22 cellular contexts compared by ENCODE assay signal in the genomic region with DNA sequence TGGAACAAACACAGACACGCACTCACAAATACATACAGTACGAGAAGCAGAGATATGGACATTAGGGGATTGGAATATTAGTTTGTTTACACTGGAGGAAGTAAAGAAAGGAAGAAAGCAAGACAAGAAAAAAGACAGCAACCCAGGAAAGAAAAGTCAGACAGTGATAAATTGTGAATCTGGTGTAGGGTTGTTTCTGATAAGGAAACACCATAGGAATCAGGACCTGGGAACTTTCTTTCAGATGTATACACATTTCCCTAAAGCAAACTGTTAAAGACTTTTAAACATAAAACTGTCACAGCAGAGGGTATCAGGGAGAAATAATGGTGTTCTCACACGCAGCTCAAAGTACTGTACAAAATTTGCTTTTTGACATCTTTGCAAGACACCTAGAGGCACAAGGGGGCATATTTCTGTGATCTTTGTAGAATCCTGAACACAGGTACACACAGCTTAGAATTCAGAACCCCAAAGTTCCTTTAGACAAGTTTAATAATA.
"Had no signal": no experiment of that assay in that cellular context is flagged by ENCODE, and none has a peak within 500 bp of the region (broad histone marks: within the 10 kb centered on the region; RNA-seq: fewer than 3 reads in every experiment).

No MANE protein-coding gene starts in this region.

- H3K27ac ChIP-seq: colonic mucosa, left lung, parathyroid adenoma, right lobe of liver, stomach had no signal

- H3K27me3 Mint-ChIP-seq: activated CD4-positive, alpha-beta T cell treated with anti-CD3 and anti-CD28 coated beads, Interleukin-2, amount 10 ng/mL, durations not matched to agents 7 days and 5 days; activated naive CD8-positive, alpha-beta T cell treated with anti-CD3 and anti-CD28 coated beads, Interleukin-2, amount 10 ng/mL, durations not matched to agents 7 days and 5 days; activated T-cell treated with anti-CD3 and anti-CD28 coated beads, Interleukin-2, amount 50 U/mL, for 24 hours; brain had no signal

- H3K36me3 Mint-ChIP-seq: activated naive CD8-positive, alpha-beta T cell treated with anti-CD3 and anti-CD28 coated beads, Interleukin-2, amount 10 ng/mL, durations not matched to agents 7 days and 5 days; brain; memory B cell; natural killer cell; stimulated activated effector memory CD8-positive, alpha-beta T cell treated with anti-CD3 and anti-CD28 coated beads, Interleukin-12 subunit alpha, Interleukin-12 subunit beta, amount 100 ng/mL, for 72 hours had no signal

- H3K27ac Mint-ChIP-seq: activated CD4-positive, alpha-beta T cell treated with anti-CD3 and anti-CD28 coated beads, Interleukin-2, amount 10 ng/mL, durations not matched to agents 7 days and 5 days; activated CD8-positive, alpha-beta T cell treated with anti-CD3 and anti-CD28 coated beads, Interleukin-2, amount 10 ng/mL, durations not matched to agents 7 days and 5 days; activated naive CD8-positive, alpha-beta T cell treated with anti-CD3 and anti-CD28 coated beads, Interleukin-2, amount 10 ng/mL, durations not matched to agents 7 days and 5 days; activated T-cell treated with anti-CD3 and anti-CD28 coated beads, Interleukin-2, amount 50 U/mL, for 24 hours; activated T-helper 2 cell treated with anti-CD3 and anti-CD28 coated beads, Interferon-gamma antibody, Interleukin-2, Interleukin-4, amounts not matched to agents 10 μg/mL and 5 μg/mL and 100 μg/mL, durations not matched to agents 14 hours and 24 hours and 36 hours; brain; memory B cell; natural killer cell; stimulated activated effector memory CD8-positive, alpha-beta T cell treated with anti-CD3 and anti-CD28 coated beads, Interleukin-12 subunit alpha, Interleukin-12 subunit beta, amount 100 ng/mL, for 72 hours; T-helper 1 cell treated with Interleukin-12 subunit alpha and Interleukin-12 subunit beta and Interleukin-4 antibody, amounts not matched to agents 30 μg/mL and 1 μg/mL, for 36 hours had no signal

- H3K4me1 Mint-ChIP-seq: activated CD4-positive, alpha-beta T cell treated with anti-CD3 and anti-CD28 coated beads, Interleukin-2, amount 10 ng/mL, durations not matched to agents 7 days and 5 days; activated naive CD8-positive, alpha-beta T cell treated with anti-CD3 and anti-CD28 coated beads, Interleukin-2, amount 10 ng/mL, durations not matched to agents 7 days and 5 days; brain; memory B cell; natural killer cell; stimulated activated effector memory CD8-positive, alpha-beta T cell treated with anti-CD3 and anti-CD28 coated beads, Interleukin-12 subunit alpha, Interleukin-12 subunit beta, amount 100 ng/mL, for 72 hours had no signal

- DNase-seq: activated CD4-positive, alpha-beta T cell treated with anti-CD3 and anti-CD28 coated beads, Interleukin-2, amount 10 ng/mL, durations not matched to agents 7 days and 5 days; activated CD8-positive, alpha-beta T cell treated with anti-CD3 and anti-CD28 coated beads, Interleukin-2, amount 10 ng/mL, durations not matched to agents 7 days and 5 days; activated naive CD4-positive, alpha-beta T cell treated with Interleukin-2 at 50 U/mL for 16 hours; activated naive CD8-positive, alpha-beta T cell treated with anti-CD3 and anti-CD28 coated beads, Interleukin-2, amount 10 ng/mL, durations not matched to agents 7 days and 5 days; activated T-cell treated with anti-CD3 and anti-CD28 coated beads, Interleukin-2, amount 50 U/mL, for 24 hours; central memory CD4-positive, alpha-beta T cell; colonic mucosa; foreskin melanocyte; glutamatergic neuron; left lung; natural killer cell; right lobe of liver; stimulated activated CD4-positive, alpha-beta T cell treated with anti-CD3 and anti-CD28 coated beads, Interleukin-4, amount 100 ng/mL, for 24 hours; stomach; trophoblast cell had no signal

- H3K79me2 ChIP-seq: parathyroid adenoma had no signal

- H3K9me3 Mint-ChIP-seq: activated CD4-positive, alpha-beta T cell treated with anti-CD3 and anti-CD28 coated beads, Interleukin-2, amount 10 ng/mL, durations not matched to agents 7 days and 5 days; activated naive CD8-positive, alpha-beta T cell treated with anti-CD3 and anti-CD28 coated beads, Interleukin-2, amount 10 ng/mL, durations not matched to agents 7 days and 5 days; activated T-cell treated with anti-CD3 and anti-CD28 coated beads, Interleukin-2, amount 50 U/mL, for 24 hours; activated T-helper 2 cell treated with anti-CD3 and anti-CD28 coated beads, Interferon-gamma antibody, Interleukin-2, Interleukin-4, amounts not matched to agents 10 μg/mL and 5 μg/mL and 100 μg/mL, durations not matched to agents 14 hours and 24 hours and 36 hours; brain; memory B cell; T-helper 1 cell treated with Interleukin-12 subunit alpha and Interleukin-12 subunit beta and Interleukin-4 antibody, amounts not matched to agents 30 μg/mL and 1 μg/mL, for 36 hours had no signal

- H3K4me3 Mint-ChIP-seq: activated CD4-positive, alpha-beta T cell treated with anti-CD3 and anti-CD28 coated beads, Interleukin-2, amount 10 ng/mL, durations not matched to agents 7 days and 5 days; activated CD8-positive, alpha-beta T cell treated with anti-CD3 and anti-CD28 coated beads, Interleukin-2, amount 10 ng/mL, durations not matched to agents 7 days and 5 days; activated naive CD8-positive, alpha-beta T cell treated with anti-CD3 and anti-CD28 coated beads, Interleukin-2, amount 10 ng/mL, durations not matched to agents 7 days and 5 days; activated T-cell treated with anti-CD3 and anti-CD28 coated beads, Interleukin-2, amount 50 U/mL, for 24 hours; brain; memory B cell; natural killer cell; stimulated activated effector memory CD8-positive, alpha-beta T cell treated with anti-CD3 and anti-CD28 coated beads, Interleukin-12 subunit alpha, Interleukin-12 subunit beta, amount 100 ng/mL, for 72 hours; T-helper 1 cell treated with Interleukin-12 subunit alpha and Interleukin-12 subunit beta and Interleukin-4 antibody, amounts not matched to agents 30 μg/mL and 1 μg/mL, for 36 hours had no signal

- H3K27me3 ChIP-seq: colonic mucosa, right lobe of liver, stomach had no signal

- H3K4me3 ChIP-seq: colonic mucosa, right lobe of liver had no signal

- H3K36me3 ChIP-seq: colonic mucosa, left lung, right lobe of liver, stomach had no signal

- ATAC-seq: activated CD4-positive, CD25-positive, alpha-beta regulatory T cell treated with anti-CD3 and anti-CD28 coated beads, Interleukin-2, amount 50 U/mL, for 24 hours; activated CD8-positive, alpha-beta T cell treated with anti-CD3 and anti-CD28 coated beads, Interleukin-2, amount 10 ng/mL, durations not matched to agents 7 days and 5 days; left lung; natural killer cell; right lobe of liver; stimulated activated effector memory CD8-positive, alpha-beta T cell treated with anti-CD3 and anti-CD28 coated beads, Interleukin-12 subunit alpha, Interleukin-12 subunit beta, amount 100 ng/mL, for 72 hours had no signal

- H3K9ac ChIP-seq: parathyroid adenoma had no signal

- H3K9me3 ChIP-seq: colonic mucosa, left lung, right lobe of liver, stomach had no signal

- H3K4me1 ChIP-seq: colonic mucosa, left lung, parathyroid adenoma, right lobe of liver had no signal
